In the genomic region with DNA sequence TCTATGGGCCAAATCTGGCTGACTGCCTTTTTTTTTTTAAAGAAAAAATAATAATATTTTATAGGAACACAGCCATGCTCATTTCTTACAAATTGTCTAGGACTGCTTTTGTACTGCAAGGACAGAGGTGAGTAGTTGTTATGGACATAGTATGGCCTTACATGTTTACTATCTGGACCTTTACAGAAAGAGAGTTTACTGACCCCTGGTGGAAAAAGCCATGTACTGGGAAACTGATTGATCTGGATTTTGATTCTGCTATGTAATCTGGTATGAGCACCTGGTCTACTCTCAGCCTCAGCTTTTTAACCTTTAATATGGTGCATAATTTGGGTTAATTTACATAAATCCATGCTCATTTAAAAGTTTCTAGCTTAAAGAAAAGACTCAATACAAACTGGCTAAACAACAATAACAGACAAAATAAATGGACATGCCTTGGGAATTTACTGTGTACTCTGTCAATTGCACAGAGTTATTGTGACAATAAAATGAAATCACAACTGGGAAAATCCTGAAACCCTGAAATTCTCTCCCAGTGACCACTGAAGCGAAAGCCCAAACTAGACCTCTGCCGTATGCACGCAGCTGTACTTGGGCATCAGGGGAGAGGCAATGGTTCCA, we compare ENCODE assay signal across 9 cellular contexts.
DNase-seq lines count a peak whose midpoint lies in the region; FAIRE-seq and TF ChIP-seq lines count a peak whose summit lies in the region.
"Had no signal": no experiment of that assay in that cellular context is flagged by ENCODE, and none has a peak within 500 bp of the region (broad histone marks: within the 10 kb centered on the region; RNA-seq: fewer than 3 reads in every experiment).

No MANE protein-coding gene starts in this region.

- CTCF ChIA-PET in HEK293 (lab: Yijun Ruan, JAX): interaction anchor here (0.5 to 1.2 kb wide), 5 partner anchors 9 to 260 kb away, joined by 3 to 12 read pairs (median 4); no protein-coding TSS in a partner anchor
- CTCF ChIA-PET in activated CD4-positive, alpha-beta memory T cell treated with anti-CD3 and anti-CD28 coated beads for 36 hours (lab: Charles Lee): no interaction called here

- no peaks in the 10 kb centered on the region for H3K36me3 Mint-ChIP-seq in activated CD4-positive, alpha-beta memory T cell treated with anti-CD3 and anti-CD28 coated beads for 36 hours

- intact Hi-C loops in activated CD4-positive, alpha-beta memory T cell treated with anti-CD3 and anti-CD28 coated beads for 36 hours (cut with micrococcal nuclease): no loop called here

- DNase-seq in AG09319 (ENCODE audit: extremely low read depth, low read depth): no peak
- DNase-seq in RPMI7951 (ENCODE audit: low read depth): peak; percentile 74
- DNase-seq in cardiac muscle cell (ENCODE audit: low read depth in 1 of 2, low spot score in 1 of 2): peak; percentile 47 to 66
- no peak for DNase-seq in ecto neural progenitor cell (ENCODE audit: low spot score)
- no peak for DNase-seq in GM12891 (ENCODE audit: insufficient read length, low spot score)
- no peak for DNase-seq in activated CD4-positive, alpha-beta memory T cell treated with anti-CD3 and anti-CD28 coated beads for 36 hours
- no peak for DNase-seq in NCI-H2107 (lab: John Stamatoyannopoulos, UW)

- H3K9me3 ChIP-seq in HEK293 (ENCODE audit: control insufficient read depth, insufficient read depth, low read depth, low read length): no peaks in the 10 kb centered on the region
- H3K9me3 ChIP-seq in cardiac muscle cell (ENCODE audit: low read depth): no peaks in the 10 kb centered on the region

- H3K4me1 Mint-ChIP-seq in activated CD4-positive, alpha-beta memory T cell treated with anti-CD3 and anti-CD28 coated beads for 36 hours (ENCODE audit: low read depth): no peaks in the 10 kb centered on the region

- H3K4me3 Mint-ChIP-seq in activated CD4-positive, alpha-beta memory T cell treated with anti-CD3 and anti-CD28 coated beads for 36 hours: no peak overlapping the region

- no peaks in the 10 kb centered on the region for H3K9me3 Mint-ChIP-seq in activated CD4-positive, alpha-beta memory T cell treated with anti-CD3 and anti-CD28 coated beads for 36 hours

- H3K4me3 ChIP-seq in HEK293 (ENCODE audit: low read depth, low read length): no peak overlapping the region
- no peak overlapping the region for H3K4me3 ChIP-seq in cardiac muscle cell

- no peaks in the 10 kb centered on the region for H3K27me3 ChIP-seq in cardiac muscle cell

- H3K4me1 ChIP-seq in HEK293 (ENCODE audit: control insufficient read depth, insufficient read depth, low read length) (no peaks in the 10 kb centered on the region), cardiac muscle cell (ENCODE audit: low read depth) (no peaks in the 10 kb centered on the region)

- no peaks in the 10 kb centered on the region for H3K27me3 Mint-ChIP-seq in activated CD4-positive, alpha-beta memory T cell treated with anti-CD3 and anti-CD28 coated beads for 36 hours

- TF ChIP-seq CTCF in AG09319 (IDR thresholded peaks at IDR 0.05; ENCODE audit: low read depth, low read length): peak; percentile 76
- no peak for TF ChIP-seq CTCF in HEK293 (tag by site-specific recombination; IDR thresholded peaks at IDR 0.05)
- TF ChIP-seq CTCF in cardiac muscle cell (IDR thresholded peaks at IDR 0.05; ENCODE audit: low read depth, low read length): peak; percentile 78

- H3K27ac Mint-ChIP-seq in activated CD4-positive, alpha-beta memory T cell treated with anti-CD3 and anti-CD28 coated beads for 36 hours: no peak overlapping the region

- no peak overlapping the region for H3K27ac ChIP-seq in HEK293 (ENCODE audit: extremely low read depth, low read depth, low read length)
- no peak overlapping the region for H3K27ac ChIP-seq in cardiac muscle cell

- no peak for FAIRE-seq in GM12891 (lab: Jason Lieb, UNC)
- FAIRE-seq: colon had no signal

- POLR2A ChIA-PET in HEK293 (lab: Yijun Ruan, JAX): no interaction called here
- POLR2A ChIA-PET in activated CD4-positive, alpha-beta memory T cell treated with anti-CD3 and anti-CD28 coated beads for 36 hours (lab: Charles Lee): no interaction called here

- TF ChIP-seq POLR2A in GM12891 (IDR thresholded peaks at IDR 0.05; ENCODE audit: low read depth, low read length): no peak

- no peaks in the 10 kb centered on the region for H3K36me3 ChIP-seq in HEK293 (ENCODE audit: control insufficient read depth in 2 of 2, insufficient read depth in 1 of 2, low read length in 2 of 2)
- H3K36me3 ChIP-seq in cardiac muscle cell: no peaks in the 10 kb centered on the region

TF ChIP-seq in HEK293, 187 proteins besides CTCF, POLR2A, EP300 and RAD21:
- no peak for TF ChIP-seq ZNF596 (tag by site-specific recombination; IDR thresholded peaks at IDR 0.05)
- peak; percentile 19; the same call in 1 of the 2 replicates for TF ChIP-seq ZNF654 (tag by site-specific recombination; IDR thresholded peaks at IDR 0.05; ENCODE audit: low read depth)
TF ChIP-seq in HEK293: peak in this region for 1.

TF ChIP-seq in GM12891, 5 proteins besides CTCF, POLR2A, EP300 and RAD21:
- TF ChIP-seq SPI1 (IDR thresholded peaks at IDR 0.05; ENCODE audit: low read depth, low read length) (no peak), PAX5 (IDR thresholded peaks at IDR 0.05; ENCODE audit: insufficient read depth, low read length, severe bottlenecking) (no peak), POU2F2 (IDR thresholded peaks at IDR 0.05; ENCODE audit: low read depth, low read length) (no peak), TAF1 (IDR thresholded peaks at IDR 0.05; ENCODE audit: low read depth, low read length) (no peak), POLR2AphosphoS5 (IDR thresholded peaks at IDR 0.05; ENCODE audit: low read depth, low read length) (no peak)

Comparison
In these comparisons a context has a peak if more than half of its experiments do, and no peak if none do; other contexts are left out.
1. DNase-seq: peak in RPMI7951 (single experiment) and cardiac muscle cell (2 of 2); none in AG09319 (single experiment), ecto neural progenitor cell (single experiment), GM12891 (single experiment), activated CD4-positive, alpha-beta memory T cell treated with anti-CD3 and anti-CD28 coated beads for 36 hours (single experiment) and NCI-H2107 (single experiment).